8 cellular contexts compared by ENCODE assay signal in the genomic region with DNA sequence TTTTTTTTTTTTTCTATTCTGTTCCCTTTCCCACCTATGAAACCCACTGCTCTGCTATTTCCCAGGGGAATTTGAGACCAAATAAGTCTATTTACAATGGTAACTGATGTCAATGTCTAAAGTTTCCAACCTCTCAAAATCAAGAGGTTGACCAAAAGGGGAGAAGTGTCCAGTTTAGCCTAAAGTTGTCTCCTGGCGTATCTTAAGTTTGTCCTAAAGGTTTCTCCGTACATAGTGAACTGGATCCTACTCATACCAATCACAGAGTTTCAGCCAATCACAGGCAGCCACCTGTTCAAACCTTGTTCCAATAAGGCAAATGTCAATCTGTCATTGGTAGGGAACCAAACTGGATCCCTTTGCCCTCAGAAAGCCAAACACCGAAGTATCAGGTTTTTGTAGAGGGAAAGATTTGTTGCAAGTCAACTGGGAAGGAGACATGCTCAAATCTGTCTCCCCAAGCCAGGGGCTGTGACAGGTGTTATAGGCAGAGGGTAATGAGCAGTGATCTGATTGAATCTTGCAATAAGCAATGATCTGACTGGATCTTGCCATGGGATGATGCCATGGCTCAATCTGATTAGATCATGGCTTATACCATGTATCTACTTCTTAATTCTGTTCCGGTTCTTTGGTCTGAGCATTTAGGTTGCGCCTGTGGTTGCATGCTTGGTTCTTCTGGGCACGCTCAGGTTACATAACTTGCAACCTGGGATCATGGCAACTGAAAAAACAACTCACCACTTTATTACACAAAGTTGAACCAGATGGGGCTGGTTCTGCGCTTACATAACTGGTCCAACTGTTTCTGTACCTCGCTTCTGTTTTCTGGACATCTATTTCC. TPM values are rescaled to one million over a fixed set of nuclear protein-coding genes. Genes with fewer than 3 reads are reported as not detected.
DNase-seq lines count a peak whose midpoint lies in the region; ATAC-seq and TF ChIP-seq lines count a peak whose summit lies in the region.

No MANE protein-coding gene starts in this region.

- H3K4me3 Mint-ChIP-seq in activated CD4-positive, alpha-beta T cell treated with anti-CD3 and anti-CD28 coated beads, Interleukin-2, amount 10 ng/mL, durations not matched to agents 24 days and 14 days, result peak overlapping the region; percentile 90
- H3K4me3 Mint-ChIP-seq in activated CD8-positive, alpha-beta T cell treated with anti-CD3 and anti-CD28 coated beads, Interleukin-2, amount 10 ng/mL, durations not matched to agents 7 days and 5 days, result peak overlapping the region; percentile 83

- no peaks in the 10 kb centered on the region for H3K9me3 Mint-ChIP-seq in activated CD4-positive, alpha-beta T cell treated with anti-CD3 and anti-CD28 coated beads, Interleukin-2, amount 10 ng/mL, durations not matched to agents 24 days and 14 days
- no peaks in the 10 kb centered on the region for H3K9me3 Mint-ChIP-seq in activated CD8-positive, alpha-beta T cell treated with anti-CD3 and anti-CD28 coated beads, Interleukin-2, amount 10 ng/mL, durations not matched to agents 7 days and 5 days (ENCODE audit: insufficient read depth)

- H3K27ac Mint-ChIP-seq in activated CD4-positive, alpha-beta T cell treated with anti-CD3 and anti-CD28 coated beads, Interleukin-2, amount 10 ng/mL, durations not matched to agents 24 days and 14 days, result peak overlapping the region; percentile 89
- H3K27ac Mint-ChIP-seq in activated CD8-positive, alpha-beta T cell treated with anti-CD3 and anti-CD28 coated beads, Interleukin-2, amount 10 ng/mL, durations not matched to agents 7 days and 5 days, result peak overlapping the region; percentile 93

- TF ChIP-seq POLR2A in GM18505 (IDR thresholded peaks at IDR 0.05; ENCODE audit: borderline replicate concordance, extremely low read depth, insufficient read depth, insufficient read length), result no peak

- H3K4me3 ChIP-seq in foreskin fibroblast (ENCODE audit: low read depth in 1 of 2, low read length in 2 of 2), result peak overlapping the region; percentile 60 to 90

- POLR2A ChIA-PET in activated CD8-positive, alpha-beta T cell treated with anti-CD3 and anti-CD28 coated beads, Interleukin-2, amount 10 ng/mL, durations not matched to agents 7 days and 5 days (lab: Charles Lee), result interaction anchor here (1.0 to 1.9 kb wide), 2 partner anchors 80 to 268 kb away, joined by 3 to 9 read pairs; a partner anchor contains a TSS

- intact Hi-C loops in activated CD4-positive, alpha-beta T cell treated with anti-CD3 and anti-CD28 coated beads, Interleukin-2, amount 10 ng/mL, durations not matched to agents 24 days and 14 days (cut with micrococcal nuclease), result no loop called here

- no peaks in the 10 kb centered on the region for H3K27me3 Mint-ChIP-seq in activated CD4-positive, alpha-beta T cell treated with anti-CD3 and anti-CD28 coated beads, Interleukin-2, amount 10 ng/mL, durations not matched to agents 24 days and 14 days
- no peaks in the 10 kb centered on the region for H3K27me3 Mint-ChIP-seq in activated CD8-positive, alpha-beta T cell treated with anti-CD3 and anti-CD28 coated beads, Interleukin-2, amount 10 ng/mL, durations not matched to agents 7 days and 5 days (ENCODE audit: low read depth)

- DNase-seq in activated CD4-positive, alpha-beta T cell treated with anti-CD3 and anti-CD28 coated beads, Interleukin-2, amount 10 ng/mL, durations not matched to agents 24 days and 14 days, result peak; percentile 72
- DNase-seq in activated CD4-positive, alpha-beta T cell treated with anti-CD3 and anti-CD28 coated beads, Interleukin-2, amount 50 U/mL, for 1 hour, result no peak
- DNase-seq in NCI-H146 treated with DMSO at 0.1 percent for 48 hours (lab: John Stamatoyannopoulos, UW; ENCODE audit: unreplicated experiment) (peak; percentile 40), foreskin fibroblast (peak in 1 of 2 donors; percentile 34), pons (ENCODE audit: low spot score) (peak; percentile 52)
- DNase-seq in activated CD8-positive, alpha-beta T cell treated with anti-CD3 and anti-CD28 coated beads, Interleukin-2, amount 10 ng/mL, durations not matched to agents 7 days and 5 days, result no peak
- no peak for DNase-seq in activated effector memory CD4-positive, alpha-beta T cell treated with anti-CD3 and anti-CD28 coated beads, Interleukin-2, amount 50 U/mL, for 16 hours

- CTCF ChIA-PET in activated CD8-positive, alpha-beta T cell treated with anti-CD3 and anti-CD28 coated beads, Interleukin-2, amount 10 ng/mL, durations not matched to agents 7 days and 5 days (lab: Charles Lee), result no interaction called here

- no peak for TF ChIP-seq CTCF in foreskin fibroblast (IDR thresholded peaks at IDR 0.05; ENCODE audit: low read depth, low read length)

- H3K4me1 Mint-ChIP-seq in activated CD4-positive, alpha-beta T cell treated with anti-CD3 and anti-CD28 coated beads, Interleukin-2, amount 10 ng/mL, durations not matched to agents 24 days and 14 days, result peaks cover 49% of the 10 kb centered on the region
- peaks cover 35% of the 10 kb centered on the region for H3K4me1 Mint-ChIP-seq in activated CD8-positive, alpha-beta T cell treated with anti-CD3 and anti-CD28 coated beads, Interleukin-2, amount 10 ng/mL, durations not matched to agents 7 days and 5 days (ENCODE audit: low read depth)

- H3K36me3 Mint-ChIP-seq in activated CD4-positive, alpha-beta T cell treated with anti-CD3 and anti-CD28 coated beads, Interleukin-2, amount 10 ng/mL, durations not matched to agents 24 days and 14 days (ENCODE audit: low read depth), result peaks cover 3% of the 10 kb centered on the region
- no peaks in the 10 kb centered on the region for H3K36me3 Mint-ChIP-seq in activated CD8-positive, alpha-beta T cell treated with anti-CD3 and anti-CD28 coated beads, Interleukin-2, amount 10 ng/mL, durations not matched to agents 7 days and 5 days (ENCODE audit: low read depth)

- ATAC-seq in activated CD8-positive, alpha-beta T cell treated with anti-CD3 and anti-CD28 coated beads, Interleukin-2, amount 10 ng/mL, durations not matched to agents 7 days and 5 days, result no peak
- ATAC-seq in GM18505 (IDR thresholded peaks at IDR 0.05; ENCODE audit: unreplicated experiment), result no peak

RNA-seq across cellular contexts. Expression of a gene that starts 1.1 kb away (rescaled TPM):
- 13.3 and 13.7 TPM in 2 replicates for total RNA-seq in activated CD4-positive, alpha-beta T cell treated with anti-CD3 and anti-CD28 coated beads, Interleukin-2, amount 10 ng/mL, durations not matched to agents 24 days and 14 days
- total RNA-seq in activated CD8-positive, alpha-beta T cell treated with anti-CD3 and anti-CD28 coated beads, Interleukin-2, amount 10 ng/mL, durations not matched to agents 7 days and 5 days, result 1 to 10 TPM; 3.4 to 3.8 TPM

RNA-seq across cellular contexts. Expression of a gene that starts 41.0 kb away (rescaled TPM):
- total RNA-seq in activated CD4-positive, alpha-beta T cell treated with anti-CD3 and anti-CD28 coated beads, Interleukin-2, amount 10 ng/mL, durations not matched to agents 24 days and 14 days, result not detected in 2 replicates
- total RNA-seq in activated CD8-positive, alpha-beta T cell treated with anti-CD3 and anti-CD28 coated beads, Interleukin-2, amount 10 ng/mL, durations not matched to agents 7 days and 5 days, result not detected

RNA-seq across cellular contexts. Expression of a gene that starts 59.8 kb away (rescaled TPM):
- total RNA-seq in activated CD4-positive, alpha-beta T cell treated with anti-CD3 and anti-CD28 coated beads, Interleukin-2, amount 10 ng/mL, durations not matched to agents 24 days and 14 days, result not detected in 2 replicates
- not detected for total RNA-seq in activated CD8-positive, alpha-beta T cell treated with anti-CD3 and anti-CD28 coated beads, Interleukin-2, amount 10 ng/mL, durations not matched to agents 7 days and 5 days

Comparison
In these comparisons a context has a peak if more than half of its experiments do, and no peak if none do; other contexts are left out.
1. DNase-seq: peak in activated CD4-positive, alpha-beta T cell treated with anti-CD3 and anti-CD28 coated beads, Interleukin-2, amount 10 ng/mL, durations not matched to agents 24 days and 14 days (single experiment), NCI-H146 treated with DMSO at 0.1 percent for 48 hours (single experiment) and pons (single experiment); none in activated CD4-positive, alpha-beta T cell treated with anti-CD3 and anti-CD28 coated beads, Interleukin-2, amount 50 U/mL, for 1 hour (single experiment), activated CD8-positive, alpha-beta T cell treated with anti-CD3 and anti-CD28 coated beads, Interleukin-2, amount 10 ng/mL, durations not matched to agents 7 days and 5 days (single experiment) and activated effector memory CD4-positive, alpha-beta T cell treated with anti-CD3 and anti-CD28 coated beads, Interleukin-2, amount 50 U/mL, for 16 hours (single experiment).